18 cellular contexts compared by ENCODE assay signal in the genomic region with DNA sequence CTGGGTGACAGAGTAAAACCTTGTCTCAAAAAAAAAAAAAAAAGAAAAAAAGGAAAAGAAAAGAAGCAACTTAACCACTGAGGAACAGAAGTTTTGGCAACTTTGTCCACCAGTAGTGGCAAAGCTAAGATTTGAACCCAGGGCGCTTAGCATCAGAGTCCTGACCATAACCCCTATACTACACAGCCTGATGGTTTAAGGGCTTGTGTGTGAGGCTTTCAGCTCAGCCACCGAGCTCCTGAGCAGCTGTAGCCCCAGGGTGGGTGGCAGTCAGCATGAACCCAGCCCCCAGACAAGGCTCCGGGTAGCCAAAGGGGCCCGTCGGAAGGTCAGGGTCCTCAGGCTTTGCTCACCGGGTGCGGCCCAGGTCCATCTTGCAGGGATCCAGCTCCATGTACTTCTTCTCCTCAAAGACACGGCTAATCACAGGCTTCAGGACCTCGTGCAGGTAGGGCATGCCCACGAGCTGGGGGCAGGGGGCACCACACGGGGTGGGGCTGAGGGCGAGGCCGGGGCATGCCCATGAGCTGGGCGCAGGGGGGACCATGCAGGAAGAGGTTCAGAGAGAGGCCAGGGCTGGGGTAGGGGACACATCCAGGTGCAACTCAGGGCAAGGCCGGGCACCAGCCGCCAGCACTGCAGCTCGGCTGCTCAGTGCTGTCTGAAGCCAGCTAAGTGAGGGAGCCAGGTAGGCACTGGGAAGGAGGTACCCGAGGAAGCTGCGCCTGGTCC. TPM values are rescaled to one million over a fixed set of nuclear protein-coding genes. Genes with fewer than 3 reads are reported as not detected.
DNase-seq lines count a peak whose midpoint lies in the region; ATAC-seq, FAIRE-seq and TF ChIP-seq lines count a peak whose summit lies in the region.
"Had no signal": no experiment of that assay in that cellular context is flagged by ENCODE, and none has a peak within 500 bp of the region (broad histone marks: within the 10 kb centered on the region; RNA-seq: fewer than 3 reads in every experiment).

No MANE protein-coding gene starts in this region.

- H3K27ac ChIP-seq in K562 (ENCODE audit: extremely low read depth, low read depth, low read length): no peak overlapping the region
- no peak overlapping the region for H3K27ac ChIP-seq in osteoblast (ENCODE audit: low read depth, low read length)
- H3K27ac ChIP-seq: 22Rv1; BLaER1 treated with 17β-estradiol and CSF1 and Interleukin-3, amounts not matched to agents 10 nM and 100 nM had no signal

- no peak overlapping the region for H3K4me2 ChIP-seq in K562 (ENCODE audit: insufficient read depth, low read length)
- no peak overlapping the region for H3K4me2 ChIP-seq in osteoblast (ENCODE audit: insufficient read depth, low read length)
- H3K4me2 ChIP-seq: BLaER1 treated with 17β-estradiol and CSF1 and Interleukin-3, amounts not matched to agents 10 nM and 100 nM had no signal

- H2AFZ ChIP-seq in K562 (ENCODE audit: low read depth, low read length) (no peak overlapping the region), osteoblast (ENCODE audit: low read length) (no peak overlapping the region)

- TF ChIP-seq RAD21 in K562 (CRISPR knock-in tag; conservative IDR thresholded peaks at IDR 0.05 in 1 of 2, IDR thresholded peaks at IDR 0.05 in 1 of 2): no peak

- DNase-seq in DMS53 (lab: John Stamatoyannopoulos, UW) (peak; percentile 38), DMS53 treated with DMSO at 0.1 percent for 48 hours (lab: John Stamatoyannopoulos, UW; ENCODE audit: unreplicated experiment) (no peak), HT1080 (ENCODE audit: low read depth) (peak; percentile 24), K562 (ENCODE audit: extremely low read depth in 1 of 4, low spot score in 3 of 4) (no peak), osteoblast (ENCODE audit: insufficient read length, low spot score, missing footprints) (peak; percentile 55), NCI-H1092 treated with DMSO at 0.1 percent for 48 hours (lab: John Stamatoyannopoulos, UW) (no peak), foreskin fibroblast (no peak), NCI-H446 treated with DMSO at 0.1 percent for 48 hours (lab: John Stamatoyannopoulos, UW) (no peak)
- DNase-seq: AML-193; CD4-positive, CD25-positive, alpha-beta regulatory T cell; DMS79 had no signal

- ATAC-seq in K562: no peak

- TF ChIP-seq EP300 in K562 (IDR thresholded peaks at IDR 0.05; ENCODE audit: low read length): no peak

- H3K4me3 ChIP-seq in K562 (no peak overlapping the region), osteoblast (ENCODE audit: insufficient read depth, low read length) (no peak overlapping the region), foreskin fibroblast (ENCODE audit: low read depth in 1 of 2, low read length in 2 of 2) (no peak overlapping the region)
- H3K4me3 ChIP-seq: BLaER1 treated with 17β-estradiol and CSF1 and Interleukin-3, amounts not matched to agents 10 nM and 100 nM had no signal

- CTCF ChIA-PET in K562 (lab: Yijun Ruan, JAX; ENCODE audit: low intra/inter-chr PET ratio): no interaction called here

- intact Hi-C loops in K562 (cut with micrococcal nuclease): no loop called here

- no peak for TF ChIP-seq CTCF in K562 (IDR thresholded peaks at IDR 0.05 in 2 of 3, conservative IDR thresholded peaks at IDR 0.05 in 1 of 3; ENCODE audit: insufficient read depth in 2 of 3, low read depth in 1 of 3, low read length in 3 of 3)
- TF ChIP-seq CTCF in osteoblast (IDR thresholded peaks at IDR 0.05; ENCODE audit: extremely low read depth, low read depth, low read length): no peak
- TF ChIP-seq CTCF in foreskin fibroblast (IDR thresholded peaks at IDR 0.05; ENCODE audit: low read depth, low read length): no peak

- BruUV-seq in K562 (replicated peaks; lab: Mats Ljungman, UMichigan): no TSS peak

- H3K9me3 ChIP-seq in K562 (replicated peaks; ENCODE audit: control insufficient read depth, insufficient read depth, low read depth, low read length) (no peaks in the 10 kb centered on the region), osteoblast (ENCODE audit: low read depth, low read length) (no peaks in the 10 kb centered on the region)
- H3K9me3 ChIP-seq: BLaER1 treated with 17β-estradiol and CSF1 and Interleukin-3, amounts not matched to agents 10 nM and 100 nM had no signal

- peaks cover 0 to 21% of the 10 kb centered on the region in 2 experiments; a peak in 1 of 5 replicates for H3K4me1 ChIP-seq in K562 (replicated peaks in 1 of 2; ENCODE audit: control insufficient read depth in 2 of 2, insufficient read depth in 2 of 2, low read length in 2 of 2)
- H3K4me1 ChIP-seq in osteoblast (ENCODE audit: insufficient read depth, low read length): no peaks in the 10 kb centered on the region

- H3K9me1 ChIP-seq in K562 (ENCODE audit: control insufficient read depth, insufficient read depth, low read length): peaks cover 2% of the 10 kb centered on the region

- no peak for FAIRE-seq in K562 (lab: Jason Lieb, UNC)
- FAIRE-seq: G401.6, GM12892, H54 had no signal

- no peaks in the 10 kb centered on the region for H3K79me2 ChIP-seq in K562 (ENCODE audit: control insufficient read depth, insufficient read depth, low read length)
- H3K79me2 ChIP-seq in osteoblast (ENCODE audit: insufficient read depth, low read length): no peaks in the 10 kb centered on the region

- H3K36me3 ChIP-seq in K562 (ENCODE audit: control insufficient read depth, insufficient read depth, low read length) (no peaks in the 10 kb centered on the region), osteoblast (ENCODE audit: insufficient read depth, low read length) (no peaks in the 10 kb centered on the region)

- no peak overlapping the region for H3K9ac ChIP-seq in K562 (ENCODE audit: insufficient read depth in 1 of 2, low read depth in 2 of 2, low read length in 2 of 2)
- H3K9ac ChIP-seq: BLaER1 treated with 17β-estradiol and CSF1 and Interleukin-3, amounts not matched to agents 10 nM and 100 nM had no signal

- POLR2A ChIA-PET in K562 (lab: Yijun Ruan, JAX): interaction anchor here (0.6 to 1.2 kb wide), 5 partner anchors 9 to 517 kb away, joined by 3 to 4 read pairs (median 3); no protein-coding TSS in a partner anchor

- 4% methylated on average over 18 of the region's 19 CpGs for WGBS in K562 (ENCODE audit: insufficient coverage, low coverage, missing lambda C conversion rate)

- H3K27me3 ChIP-seq in K562 (ENCODE audit: control insufficient read depth in 2 of 2, insufficient read depth in 2 of 2, low read length in 2 of 2): peaks cover 31 to 62% of the 10 kb centered on the region in 2 experiments; a peak in 4 of 5 replicates
- H3K27me3 ChIP-seq in osteoblast (ENCODE audit: insufficient read depth, low read length): peaks cover 6% of the 10 kb centered on the region
- H3K27me3 ChIP-seq: BLaER1 treated with 17β-estradiol and CSF1 and Interleukin-3, amounts not matched to agents 10 nM and 100 nM had no signal

- no peak for TF ChIP-seq POLR2A in K562 (conservative IDR thresholded peaks at IDR 0.05)

- in situ Hi-C loops in K562 (cut with MboI): no loop called here

- peaks cover 13% of the 10 kb centered on the region; the same call in 1 of the 2 replicates for H4K20me1 ChIP-seq in K562 (replicated peaks; ENCODE audit: control insufficient read depth, insufficient read depth, low read length)
- H4K20me1 ChIP-seq in osteoblast (ENCODE audit: insufficient read depth, low read length): no peaks in the 10 kb centered on the region

RNA-seq across cellular contexts. Expression of gene RASAL1, which starts 20.9 kb away (rescaled TPM):
- not detected in 2 replicates for total RNA-seq in HT1080 (2014; rRNA removed; shearing (Covaris generic))
- polyA plus RNA-seq in HT1080 (2015; cell fraction: cytosol; rRNA removed): not detected in 2 replicates
- 0.30 TPM in 1 of 2 replicates, not detected in the other for polyA plus RNA-seq in HT1080 (2015; cell fraction: nucleus; rRNA removed)
- total RNA-seq in K562 (2011; cell fraction: chromatin; rRNA removed; ENCODE audit: low replicate concordance): 0.30 TPM in 1 of 2 replicates, not detected in the other
- total RNA-seq in K562 (2011; cell fraction: nucleolus; rRNA removed): 0.17 TPM in 1 of 2 replicates, not detected in the other
- total RNA-seq in K562 (2011; cell fraction: nucleoplasm; rRNA removed): not detected in 2 replicates
- total RNA-seq in K562 (2014; rRNA removed) (0.08 and 0.14 TPM in 2 replicates), K562 (2014; rRNA removed; fragmentation: Illumina TruSeq; extraction: Trizol) (not detected in 2 replicates), K562 (2015; rRNA removed; fragmentation: Illumina TruSeq; extraction: Trizol) (not detected in 2 replicates), K562 (2021) (0.16 TPM in 1 of 2 replicates, not detected in the other), osteoblast (not detected in 2 replicates)
- polyA plus RNA-seq in K562 (2011; rRNA removed) (0.06 TPM in 1 of 2 replicates, not detected in the other), K562 (2014; fragmentation: Illumina TruSeq; extraction: Trizol) (not detected in 2 replicates), K562 (2014; fragmentation: Nextera tagmentation; extraction: Ambion mirVana) (not detected), K562 (2014; rRNA removed) (not detected in 2 replicates)
- 0.03 TPM in 1 of 2 replicates, not detected in the other for polyA plus RNA-seq in K562 (2011; cell fraction: cytosol; rRNA removed)
- 0.07 and 0.18 TPM in 2 replicates for polyA plus RNA-seq in K562 (2011; cell fraction: nucleus; rRNA removed)
- 0.04 TPM in 1 of 2 replicates, not detected in the other for polyA plus RNA-seq in K562 (2012)
- not detected in 2 replicates for polyA minus RNA-seq in K562 (2011; rRNA and poly(A)+ RNA removed)
- not detected in 2 replicates for polyA minus RNA-seq in K562 (2011; cell fraction: cytosol; rRNA and poly(A)+ RNA removed)
- polyA minus RNA-seq in K562 (2011; cell fraction: nucleus; rRNA and poly(A)+ RNA removed): not detected in 2 replicates
- total RNA-seq: CD4-positive, CD25-positive, alpha-beta regulatory T cell had no signal
- polyA plus RNA-seq: IgD-negative memory B cell had no signal

RNA-seq across cellular contexts. Expression of gene CFAP73, which starts 34.9 kb away (rescaled TPM):
- total RNA-seq in HT1080 (2014; rRNA removed; shearing (Covaris generic)): not detected in 2 replicates
- polyA plus RNA-seq in HT1080 (2015; cell fraction: cytosol; rRNA removed): not detected in 2 replicates
- polyA plus RNA-seq in HT1080 (2015; cell fraction: nucleus; rRNA removed): not detected in 2 replicates
- not detected in 2 replicates for total RNA-seq in K562 (2011; cell fraction: chromatin; rRNA removed; ENCODE audit: low replicate concordance)
- not detected in 2 replicates for total RNA-seq in K562 (2011; cell fraction: nucleolus; rRNA removed)
- not detected in 2 replicates for total RNA-seq in K562 (2011; cell fraction: nucleoplasm; rRNA removed)
- total RNA-seq in K562 (2014; rRNA removed): not detected in 2 replicates
- total RNA-seq in K562 (2014; rRNA removed; fragmentation: Illumina TruSeq; extraction: Trizol): not detected in 2 replicates
- not detected in 2 replicates for total RNA-seq in K562 (2015; rRNA removed; fragmentation: Illumina TruSeq; extraction: Trizol)
- not detected in 2 replicates for total RNA-seq in K562 (2021)
- not detected in 2 replicates for polyA plus RNA-seq in K562 (2011; rRNA removed)
- not detected in 2 replicates for polyA plus RNA-seq in K562 (2011; cell fraction: cytosol; rRNA removed)
- not detected in 2 replicates for polyA plus RNA-seq in K562 (2011; cell fraction: nucleus; rRNA removed)
- 0.14 and 0.17 TPM in 2 replicates for polyA plus RNA-seq in K562 (2012)
- not detected in 2 replicates for polyA plus RNA-seq in K562 (2014; fragmentation: Illumina TruSeq; extraction: Trizol)
- polyA plus RNA-seq in K562 (2014; fragmentation: Nextera tagmentation; extraction: Ambion mirVana): not detected
- not detected in 2 replicates for polyA plus RNA-seq in K562 (2014; rRNA removed)
- not detected in 2 replicates for polyA minus RNA-seq in K562 (2011; rRNA and poly(A)+ RNA removed)
- not detected in 2 replicates for polyA minus RNA-seq in K562 (2011; cell fraction: cytosol; rRNA and poly(A)+ RNA removed)
- polyA minus RNA-seq in K562 (2011; cell fraction: nucleus; rRNA and poly(A)+ RNA removed): not detected in 2 replicates
- total RNA-seq in osteoblast: not detected in 2 replicates
- polyA plus RNA-seq: CD4-positive, CD25-positive, alpha-beta regulatory T cell; IgD-negative memory B cell had no signal

RNA-seq across cellular contexts. Expression of gene DTX1, which starts 58.1 kb away (rescaled TPM):
- 0.05 TPM in 1 of 2 replicates, not detected in the other for total RNA-seq in HT1080 (2014; rRNA removed; shearing (Covaris generic))
- polyA plus RNA-seq in HT1080 (2015; cell fraction: cytosol; rRNA removed): 0.08 and 0.15 TPM in 2 replicates
- polyA plus RNA-seq in HT1080 (2015; cell fraction: nucleus; rRNA removed): 0.03 and 0.07 TPM in 2 replicates
- total RNA-seq in K562 (2011; cell fraction: chromatin; rRNA removed; ENCODE audit: low replicate concordance): not detected in 2 replicates
- not detected in 2 replicates for total RNA-seq in K562 (2011; cell fraction: nucleolus; rRNA removed)
- total RNA-seq in K562 (2011; cell fraction: nucleoplasm; rRNA removed): not detected in 2 replicates
- total RNA-seq in K562 (2014; rRNA removed): not detected in 2 replicates
- total RNA-seq in K562 (2014; rRNA removed; fragmentation: Illumina TruSeq; extraction: Trizol): not detected in 2 replicates
- total RNA-seq in K562 (2015; rRNA removed; fragmentation: Illumina TruSeq; extraction: Trizol): not detected in 2 replicates
- total RNA-seq in K562 (2021): not detected in 2 replicates
- not detected in 2 replicates for polyA plus RNA-seq in K562 (2011; rRNA removed)
- not detected in 2 replicates for polyA plus RNA-seq in K562 (2011; cell fraction: cytosol; rRNA removed)
- polyA plus RNA-seq in K562 (2011; cell fraction: nucleus; rRNA removed): not detected in 2 replicates
- polyA plus RNA-seq in K562 (2012): not detected in 2 replicates
- not detected in 2 replicates for polyA plus RNA-seq in K562 (2014; fragmentation: Illumina TruSeq; extraction: Trizol)
- polyA plus RNA-seq in K562 (2014; fragmentation: Nextera tagmentation; extraction: Ambion mirVana): not detected
- polyA plus RNA-seq in K562 (2014; rRNA removed): not detected in 2 replicates
- polyA minus RNA-seq in K562 (2011; rRNA and poly(A)+ RNA removed): not detected in 2 replicates
- not detected in 2 replicates for polyA minus RNA-seq in K562 (2011; cell fraction: cytosol; rRNA and poly(A)+ RNA removed)
- not detected in 2 replicates for polyA minus RNA-seq in K562 (2011; cell fraction: nucleus; rRNA and poly(A)+ RNA removed)
- under 0.01 TPM in 2 replicates for total RNA-seq in osteoblast
- total RNA-seq: HT-29 had no signal

Comparison
In these comparisons a context has a peak if more than half of its experiments do, and no peak if none do; other contexts are left out.
1. DNase-seq: peak in DMS53 (single experiment), HT1080 (single experiment) and osteoblast (single experiment); none in DMS53 treated with DMSO at 0.1 percent for 48 hours (single experiment), K562 (0 of 4), NCI-H1092 treated with DMSO at 0.1 percent for 48 hours (single experiment), foreskin fibroblast (0 of 2) and NCI-H446 treated with DMSO at 0.1 percent for 48 hours (single experiment).